In the genomic region with DNA sequence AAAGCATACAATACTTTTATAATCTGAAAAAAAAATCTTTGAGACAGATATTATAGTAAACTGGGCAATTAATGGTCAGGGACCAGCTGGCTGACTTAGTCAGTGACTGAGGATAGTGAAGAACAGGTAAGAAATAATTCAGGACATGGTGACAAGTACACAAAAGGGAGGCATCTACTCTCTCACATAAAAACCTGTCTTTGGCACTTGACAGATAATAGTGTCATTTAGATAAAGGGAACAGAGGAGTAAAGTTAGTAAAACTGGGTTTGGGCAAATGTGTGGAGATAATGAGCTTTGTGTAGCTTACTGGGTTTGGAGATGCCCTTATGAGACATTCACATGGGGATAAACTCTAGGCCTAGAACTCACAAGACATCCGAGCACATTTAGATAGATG, we compare ENCODE assay signal across 25 cellular contexts. TPM values are rescaled to one million over a fixed set of nuclear protein-coding genes. Genes with fewer than 3 reads are reported as not detected.
DNase-seq lines count a peak whose midpoint lies in the region; ATAC-seq, FAIRE-seq and TF ChIP-seq lines count a peak whose summit lies in the region.
"Had no signal": no experiment of that assay in that cellular context is flagged by ENCODE, and none has a peak within 500 bp of the region (broad histone marks: within the 10 kb centered on the region; RNA-seq: fewer than 3 reads in every experiment).

No MANE protein-coding gene starts in this region.

- H3K27me3 Mint-ChIP-seq in nephron (ENCODE audit: low read depth) (no peaks in the 10 kb centered on the region), Calu3 (ENCODE audit: unreplicated experiment) (no peaks in the 10 kb centered on the region)
- H3K27me3 Mint-ChIP-seq: CD4-positive, alpha-beta T cell had no signal

- H3K4me1 Mint-ChIP-seq in nephron, result peaks cover 40% of the 10 kb centered on the region
- H3K4me1 Mint-ChIP-seq in Calu3 (ENCODE audit: low read depth, unreplicated experiment), result peaks cover 44% of the 10 kb centered on the region

- H3K4me3 ChIP-seq in Loucy (ENCODE audit: low read length, poor library complexity, severe bottlenecking) (peak overlapping the region; percentile 97), K562 (peak overlapping the region; percentile 15)

- BruUV-seq in K562 (replicated peaks; lab: Mats Ljungman, UMichigan) (no TSS peak), Calu3 (replicated peaks; lab: Mats Ljungman, UMichigan) (no TSS peak)

- in situ Hi-C loops in K562 (cut with MboI), result no loop called here

- H3K9me1 ChIP-seq in K562 (ENCODE audit: control insufficient read depth, insufficient read depth, low read length), result no peaks in the 10 kb centered on the region

- TF ChIP-seq POLR2A in K562 (conservative IDR thresholded peaks at IDR 0.05), result no peak

- H3K4me2 ChIP-seq in Loucy (ENCODE audit: low read depth, low read length, poor library complexity, severe bottlenecking), result peak overlapping the region; percentile 85
- H3K4me2 ChIP-seq in K562 (ENCODE audit: insufficient read depth, low read length), result peak overlapping the region; percentile 88

- H3K36me3 ChIP-seq in Loucy (ENCODE audit: insufficient read depth, low read length) (no peaks in the 10 kb centered on the region), K562 (ENCODE audit: control insufficient read depth, insufficient read depth, low read length) (peaks cover 31% of the 10 kb centered on the region)
- H3K36me3 ChIP-seq: BE2C had no signal

- H3K79me2 ChIP-seq in Loucy (ENCODE audit: insufficient read depth, low read length) (peaks cover 78% of the 10 kb centered on the region), K562 (ENCODE audit: control insufficient read depth, insufficient read depth, low read length) (peaks cover 95% of the 10 kb centered on the region)

- H2AFZ ChIP-seq in Loucy (ENCODE audit: low read length) (no peak overlapping the region), K562 (ENCODE audit: low read depth, low read length) (no peak overlapping the region)

- POLR2A ChIA-PET in K562 (lab: Yijun Ruan, JAX), result interaction anchor here (6.2 kb wide), 1 partner anchor 10 kb away, joined by 56 read pairs; no protein-coding TSS in a partner anchor

- no peaks in the 10 kb centered on the region for H3F3A ChIP-seq in Loucy (ENCODE audit: low read depth)

- H3K4me1 ChIP-seq in Loucy (ENCODE audit: insufficient read depth, low read length, poor library complexity, severe bottlenecking) (peaks cover 72% of the 10 kb centered on the region), K562 (replicated peaks in 1 of 2; ENCODE audit: control insufficient read depth in 2 of 2, insufficient read depth in 2 of 2, low read length in 2 of 2) (peaks cover 11 to 31% of the 10 kb centered on the region in 2 experiments; a peak in 3 of 5 replicates)
- H3K4me1 ChIP-seq: BE2C had no signal

- no peak for TF ChIP-seq CTCF in D721Med (IDR thresholded peaks at IDR 0.05; ENCODE audit: insufficient read depth, missing control alignments)
- TF ChIP-seq CTCF in Loucy (conservative IDR thresholded peaks at IDR 0.05; ENCODE audit: low read length), result no peak
- TF ChIP-seq CTCF in K562 (IDR thresholded peaks at IDR 0.05 in 2 of 3, conservative IDR thresholded peaks at IDR 0.05 in 1 of 3; ENCODE audit: insufficient read depth in 2 of 3, low read depth in 1 of 3, low read length in 3 of 3), result no peak
- TF ChIP-seq CTCF in nephron (IDR thresholded peaks at IDR 0.05; ENCODE audit: unreplicated experiment in 3 of 3), result no peak
- no peak for TF ChIP-seq CTCF in Calu3 (IDR thresholded peaks at IDR 0.05; ENCODE audit: unreplicated experiment)

- CTCF ChIA-PET in K562 (lab: Yijun Ruan, JAX; ENCODE audit: low intra/inter-chr PET ratio), result no interaction called here
- CTCF ChIA-PET in Calu3 (lab: Charles Lee), result no interaction called here

- H3K9ac ChIP-seq in Loucy (ENCODE audit: low read depth, low read length, poor library complexity, severe bottlenecking) (peak overlapping the region; percentile 37), K562 (ENCODE audit: insufficient read depth in 1 of 2, low read depth in 2 of 2, low read length in 2 of 2) (peak overlapping the region in 1 of 2 experiments; percentile 90; a peak in 2 of 4 replicates)

- TF ChIP-seq RAD21 in K562 (CRISPR knock-in tag; conservative IDR thresholded peaks at IDR 0.05 in 1 of 2, IDR thresholded peaks at IDR 0.05 in 1 of 2), result no peak

- ATAC-seq in K562, result no peak
- ATAC-seq: PC-3, SK-N-SH treated with all-trans-retinoic acid at 6 μM for 48 hours had no signal

- H3K4me3 Mint-ChIP-seq in nephron (peak overlapping the region in 2 of 3 experiments; percentile 55 to 66), Calu3 (ENCODE audit: low read depth, unreplicated experiment) (no peak overlapping the region)
- H3K4me3 Mint-ChIP-seq: CD4-positive, alpha-beta T cell had no signal

- WGBS in K562 (ENCODE audit: insufficient coverage, low coverage, missing lambda C conversion rate), result 0% methylated on average over 1 of the region's 1 CpG

- H4K20me1 ChIP-seq in Loucy (ENCODE audit: insufficient read depth, low read length, poor library complexity, severe bottlenecking) (peaks cover 23% of the 10 kb centered on the region), K562 (replicated peaks; ENCODE audit: control insufficient read depth, insufficient read depth, low read length) (peaks cover 8% of the 10 kb centered on the region; the same call in 1 of the 2 replicates)

- no peaks in the 10 kb centered on the region for H3K9me3 ChIP-seq in Loucy (ENCODE audit: insufficient read depth, low read depth, low read length)
- H3K9me3 ChIP-seq in K562 (replicated peaks; ENCODE audit: control insufficient read depth, insufficient read depth, low read depth, low read length), result no peaks in the 10 kb centered on the region
- H3K9me3 ChIP-seq: BE2C, Caco-2 had no signal

- intact Hi-C loops in K562 (cut with micrococcal nuclease), result loop anchor here (5.0 kb wide), 1 partner anchor 179 kb away; a partner anchor contains a TSS
- intact Hi-C loops in Calu3 (cut with micrococcal nuclease; ENCODE audit: unreplicated experiment), result loop anchor here (5.0 kb wide), 3 partner anchors 36 to 56 kb away; no protein-coding TSS in a partner anchor

- H3K27ac Mint-ChIP-seq in nephron, result no peak overlapping the region
- no peak overlapping the region for H3K27ac Mint-ChIP-seq in Calu3 (ENCODE audit: unreplicated experiment)
- H3K27ac Mint-ChIP-seq: CD4-positive, alpha-beta T cell had no signal

- DNase-seq in D721Med (ENCODE audit: insufficient read length, low spot score) (no peak), K562 (ENCODE audit: extremely low read depth in 1 of 4, low spot score in 3 of 4) (peak in 1 of 4 experiments; percentile 30), HK-2 (ENCODE audit: unreplicated experiment) (no peak), NOMO-1 (lab: John Stamatoyannopoulos, UW; ENCODE audit: unreplicated experiment in 2 of 2) (no peak), Calu3 (no peak)
- DNase-seq: BE2C; Caco-2; CD4-positive, alpha-beta T cell; GF-D8; IMR-90; NCI-H1092 treated with DMSO at 0.1 percent for 48 hours; NCI-H2081; NCI-H2171 treated with DMSO at 0.1 percent for 48 hours; NCI-H446; NCI-H526 treated with DMSO at 0.1 percent for 48 hours; PC-3; SIG-M5 had no signal

- FAIRE-seq in D721Med (lab: Jason Lieb, UNC) (peak; percentile 82), K562 (lab: Jason Lieb, UNC) (peak; percentile 6)
- FAIRE-seq: A204.1, GM12891, GM19239, HTR-8/SVneo had no signal

- H3K27me3 ChIP-seq in Loucy (ENCODE audit: insufficient read depth, low read length, poor library complexity, severe bottlenecking), result no peaks in the 10 kb centered on the region
- no peaks in the 10 kb centered on the region; a peak in 1 of 5 replicates for H3K27me3 ChIP-seq in K562 (ENCODE audit: control insufficient read depth in 2 of 2, insufficient read depth in 2 of 2, low read length in 2 of 2)
- H3K27me3 ChIP-seq: BE2C had no signal

- peaks cover 3% of the 10 kb centered on the region for H3K36me3 Mint-ChIP-seq in nephron (ENCODE audit: low read depth)
- H3K36me3 Mint-ChIP-seq in Calu3 (ENCODE audit: insufficient read depth, unreplicated experiment), result peaks cover 23% of the 10 kb centered on the region

- peak overlapping the region; percentile 92; the same call in 2 of the 3 replicates for H3K27ac ChIP-seq in K562 (ENCODE audit: extremely low read depth, low read depth, low read length)
- H3K27ac ChIP-seq: RWPE1 had no signal

- no peaks in the 10 kb centered on the region for H3K9me3 Mint-ChIP-seq in nephron
- no peaks in the 10 kb centered on the region for H3K9me3 Mint-ChIP-seq in Calu3 (ENCODE audit: low read depth, unreplicated experiment)
- H3K9me3 Mint-ChIP-seq: CD4-positive, alpha-beta T cell had no signal

- no peaks in the 10 kb centered on the region for H3K9me2 ChIP-seq in Loucy (replicated peaks; ENCODE audit: low read depth, low read length)

- no peak for TF ChIP-seq EP300 in K562 (IDR thresholded peaks at IDR 0.05; ENCODE audit: low read length)

TF ChIP-seq in K562, 482 proteins besides CTCF, POLR2A, EP300 and RAD21 (continues in another document):
- TF ChIP-seq CBFA2T3 (IDR thresholded peaks at IDR 0.05) (peak; percentile 34; the same call in 1 of the 2 replicates), SRSF9 (IDR thresholded peaks at IDR 0.05; ENCODE audit: borderline replicate concordance, low read depth, low read length) (no peak), SMARCA4 (IDR thresholded peaks at IDR 0.05) (0 out of 2 replicates have a peak, but pooled peaks have one; percentile 18), ZC3H4 (CRISPR knock-in tag; IDR thresholded peaks at IDR 0.05; ENCODE audit: borderline replicate concordance) (no peak)

RNA-seq across cellular contexts. Expression of a gene that starts 4.1 kb away (rescaled TPM):
- total RNA-seq in K562 (2011; cell fraction: chromatin; rRNA removed; ENCODE audit: low replicate concordance), result 31.2 and 100 TPM in 2 replicates
- 12.0 and 17.5 TPM in 2 replicates for total RNA-seq in K562 (2011; cell fraction: nucleolus; rRNA removed)
- total RNA-seq in K562 (2011; cell fraction: nucleoplasm; rRNA removed), result 39.2 and 64.7 TPM in 2 replicates
- total RNA-seq in K562 (2014; rRNA removed) (42.0 and 53.7 TPM in 2 replicates), K562 (2014; rRNA removed; fragmentation: Illumina TruSeq; extraction: Trizol) (96.7 and 113 TPM in 2 replicates), K562 (2015; rRNA removed; fragmentation: Illumina TruSeq; extraction: Trizol) (69.7 and 73.9 TPM in 2 replicates), K562 (2021) (66.4 and 66.7 TPM in 2 replicates), Calu3 (2022) (23.2 and 28.0 TPM in 2 replicates)
- polyA plus RNA-seq in K562 (2011; rRNA removed) (40.6 and 61.7 TPM in 2 replicates), K562 (2014; fragmentation: Illumina TruSeq; extraction: Trizol) (54.3 and 62.1 TPM in 2 replicates), K562 (2014; fragmentation: Nextera tagmentation; extraction: Ambion mirVana) (10 to 100 TPM; 20.6 to 25.8 TPM), K562 (2014; rRNA removed) (45.4 and 50.5 TPM in 2 replicates)
- 5.3 and 11.1 TPM in 2 replicates for polyA plus RNA-seq in K562 (2011; cell fraction: cytosol; rRNA removed)
- 19.1 and 29.0 TPM in 2 replicates for polyA plus RNA-seq in K562 (2011; cell fraction: nucleus; rRNA removed)
- 29.6 and 39.3 TPM in 2 replicates for polyA plus RNA-seq in K562 (2012)
- polyA minus RNA-seq in K562 (2011; rRNA and poly(A)+ RNA removed), result 65.0 and 84.1 TPM in 2 replicates
- 24.6 and 25.9 TPM in 2 replicates for polyA minus RNA-seq in K562 (2011; cell fraction: cytosol; rRNA and poly(A)+ RNA removed)
- polyA minus RNA-seq in K562 (2011; cell fraction: nucleus; rRNA and poly(A)+ RNA removed), result 28.0 and 57.1 TPM in 2 replicates
